In genomic region chr1:171644805-171645483, GRCh38 we compare ENCODE assay signal across 1 cellular context.
TF ChIP-seq lines count a peak whose summit lies in the region.

No MANE protein-coding gene starts in this region.

TF ChIP-seq in Ishikawa, 13 proteins besides CTCF, POLR2A, EP300 and RAD21 (continued from another document):
- TF ChIP-seq MAX (IDR thresholded peaks at IDR 0.05) (no peak), CREB1 (IDR thresholded peaks at IDR 0.05; ENCODE audit: low read depth) (no peak), NFIC (IDR thresholded peaks at IDR 0.05) (no peak), TAF1 (IDR thresholded peaks at IDR 0.05; ENCODE audit: low read depth) (no peak), YY1 (IDR thresholded peaks at IDR 0.05; ENCODE audit: low read depth) (no peak), TCF12 (IDR thresholded peaks at IDR 0.05; ENCODE audit: low read depth) (no peak), USF1 (IDR thresholded peaks at IDR 0.05) (no peak), EGR1 (IDR thresholded peaks at IDR 0.05) (no peak), ZBTB7A (IDR thresholded peaks at IDR 0.05; ENCODE audit: low read depth) (no peak), CEBPB (IDR thresholded peaks at IDR 0.05) (no peak)
